ENCODE assay signal across 1 cellular context in the genomic region with DNA sequence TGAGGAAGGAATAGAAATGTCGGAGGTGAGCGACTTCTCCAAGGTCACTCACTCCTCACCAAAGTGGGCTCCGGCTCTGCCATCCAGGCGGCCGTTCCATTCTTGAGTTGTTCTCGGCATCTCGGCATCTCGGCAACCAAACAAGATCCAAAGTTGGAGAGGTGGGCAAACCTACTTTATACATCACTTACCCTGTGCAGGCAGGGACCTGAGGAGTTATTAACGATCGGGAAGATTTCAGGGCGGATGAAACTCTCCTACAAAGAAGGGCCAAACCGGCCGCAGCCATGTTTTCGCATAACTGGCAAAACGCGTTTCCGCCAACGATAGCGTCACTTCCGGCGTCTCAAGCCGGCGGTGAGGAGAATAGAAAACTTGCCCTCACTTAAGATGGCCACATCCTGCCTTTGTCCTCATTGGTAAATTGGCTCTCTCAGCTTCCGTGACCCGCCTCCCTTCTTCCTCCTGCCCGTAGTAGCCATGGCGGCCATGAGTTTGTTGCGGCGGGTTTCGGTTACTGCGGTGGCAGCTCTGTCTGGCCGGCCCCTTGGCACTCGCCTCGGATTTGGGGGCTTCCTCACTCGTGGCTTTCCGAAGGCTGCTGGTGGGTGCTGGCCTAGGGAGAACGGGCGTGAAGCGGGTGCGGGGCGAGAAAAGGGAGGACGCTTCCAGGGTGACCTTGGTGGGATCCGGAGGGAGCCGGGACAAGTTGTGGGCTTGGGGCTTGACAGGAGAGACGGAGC.
TF ChIP-seq lines count a peak whose summit lies in the region.

A gene (minus strand): TSS at position 303 of the 743 bp plus-strand sequence. CDS start 14 bp downstream, at position 289.
A gene (plus strand): TSS at position 459 of the 743 bp plus-strand sequence. CDS start 22 bp downstream, at position 481.

TF ChIP-seq in HCT116, 20 proteins besides CTCF, POLR2A, EP300 and RAD21 (continued from another document):
- TF ChIP-seq, protein P1, sequence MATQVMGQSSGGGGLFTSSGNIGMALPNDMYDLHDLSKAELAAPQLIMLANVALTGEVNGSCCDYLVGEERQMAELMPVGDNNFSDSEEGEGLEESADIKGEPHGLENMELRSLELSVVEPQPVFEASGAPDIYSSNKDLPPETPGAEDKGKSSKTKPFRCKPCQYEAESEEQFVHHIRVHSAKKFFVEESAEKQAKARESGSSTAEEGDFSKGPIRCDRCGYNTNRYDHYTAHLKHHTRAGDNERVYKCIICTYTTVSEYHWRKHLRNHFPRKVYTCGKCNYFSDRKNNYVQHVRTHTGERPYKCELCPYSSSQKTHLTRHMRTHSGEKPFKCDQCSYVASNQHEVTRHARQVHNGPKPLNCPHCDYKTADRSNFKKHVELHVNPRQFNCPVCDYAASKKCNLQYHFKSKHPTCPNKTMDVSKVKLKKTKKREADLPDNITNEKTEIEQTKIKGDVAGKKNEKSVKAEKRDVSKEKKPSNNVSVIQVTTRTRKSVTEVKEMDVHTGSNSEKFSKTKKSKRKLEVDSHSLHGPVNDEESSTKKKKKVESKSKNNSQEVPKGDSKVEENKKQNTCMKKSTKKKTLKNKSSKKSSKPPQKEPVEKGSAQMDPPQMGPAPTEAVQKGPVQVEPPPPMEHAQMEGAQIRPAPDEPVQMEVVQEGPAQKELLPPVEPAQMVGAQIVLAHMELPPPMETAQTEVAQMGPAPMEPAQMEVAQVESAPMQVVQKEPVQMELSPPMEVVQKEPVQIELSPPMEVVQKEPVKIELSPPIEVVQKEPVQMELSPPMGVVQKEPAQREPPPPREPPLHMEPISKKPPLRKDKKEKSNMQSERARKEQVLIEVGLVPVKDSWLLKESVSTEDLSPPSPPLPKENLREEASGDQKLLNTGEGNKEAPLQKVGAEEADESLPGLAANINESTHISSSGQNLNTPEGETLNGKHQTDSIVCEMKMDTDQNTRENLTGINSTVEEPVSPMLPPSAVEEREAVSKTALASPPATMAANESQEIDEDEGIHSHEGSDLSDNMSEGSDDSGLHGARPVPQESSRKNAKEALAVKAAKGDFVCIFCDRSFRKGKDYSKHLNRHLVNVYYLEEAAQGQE (IDR thresholded peaks at IDR 0.05; ENCODE audit: low read depth): no peak
- TF ChIP-seq SRF (IDR thresholded peaks at IDR 0.05; ENCODE audit: low read depth) (no peak; the same call in 1 of the 2 replicates), EZH2 (IDR thresholded peaks at IDR 0.05) (no peak), ZNF274 (IDR thresholded peaks at IDR 0.05; ENCODE audit: low read depth, low read length) (no peak), ZFX (IDR thresholded peaks at IDR 0.05) (peak; percentile 34; the same call in 1 of the 2 replicates), YY1 (IDR thresholded peaks at IDR 0.05; ENCODE audit: extremely low read depth, insufficient replicate concordance, low read depth, low read length) (peak; percentile 100), SIN3A (IDR thresholded peaks at IDR 0.05; ENCODE audit: low read depth) (peak; percentile 85), SP1 (IDR thresholded peaks at IDR 0.05; ENCODE audit: low read depth) (peak; percentile 88), JUND (IDR thresholded peaks at IDR 0.05) (no peak), TCF7L2 (IDR thresholded peaks at IDR 0.05; ENCODE audit: borderline replicate concordance, extremely low read depth, insufficient read depth, insufficient read length) (peak; percentile 86), ELF1 (IDR thresholded peaks at IDR 0.05; ENCODE audit: borderline replicate concordance, low read depth) (peak; percentile 69)
- TF ChIP-seq, protein P2, sequence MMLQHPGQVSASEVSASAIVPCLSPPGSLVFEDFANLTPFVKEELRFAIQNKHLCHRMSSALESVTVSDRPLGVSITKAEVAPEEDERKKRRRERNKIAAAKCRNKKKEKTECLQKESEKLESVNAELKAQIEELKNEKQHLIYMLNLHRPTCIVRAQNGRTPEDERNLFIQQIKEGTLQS (IDR thresholded peaks at IDR 0.05): no peak
- TF ChIP-seq, protein P3, sequence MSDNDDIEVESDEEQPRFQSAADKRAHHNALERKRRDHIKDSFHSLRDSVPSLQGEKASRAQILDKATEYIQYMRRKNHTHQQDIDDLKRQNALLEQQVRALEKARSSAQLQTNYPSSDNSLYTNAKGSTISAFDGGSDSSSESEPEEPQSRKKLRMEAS (IDR thresholded peaks at IDR 0.05): peak; percentile 80
